In genomic region chr12:29429999-29430698, GRCh38 we compare ENCODE assay signal across 22 cellular contexts. TPM values are rescaled to one million over a fixed set of nuclear protein-coding genes. Genes with fewer than 3 reads are reported as not detected.
DNase-seq lines count a peak whose midpoint lies in the region; ATAC-seq and TF ChIP-seq lines count a peak whose summit lies in the region.
"Had no signal": no experiment of that assay in that cellular context is flagged by ENCODE, and none has a peak within 500 bp of the region (broad histone marks: within the 10 kb centered on the region; RNA-seq: fewer than 3 reads in every experiment).

No MANE protein-coding gene starts in this region.

- 69% methylated on average over 3 of the region's 3 CpGs for WGBS in right cardiac atrium

- peaks cover 0 to 14% of the 10 kb centered on the region in 2 donors for H3K27me3 Mint-ChIP-seq in stimulated activated naive B cell treated with anti-CD40 and anti-IgM and Interleukin-4, amounts not matched to agents 10 μg/mL and 1 μg/mL and 100 μg/mL, for 72 hours

- in situ Hi-C loops in GM13976 (cut with MboI; ENCODE audit: low sequenced_read_pairs, unreplicated experiment): no loop called here

- no peak for TF ChIP-seq CTCF in right atrium auricular region (IDR thresholded peaks at IDR 0.05)
- no peak for TF ChIP-seq CTCF in RWPE2 (IDR thresholded peaks at IDR 0.05; ENCODE audit: poor library complexity, severe bottlenecking)
- no peak for TF ChIP-seq CTCF in GM13976 (IDR thresholded peaks at IDR 0.05; ENCODE audit: borderline replicate concordance, control extremely low read depth, extremely low read depth, insufficient read depth, missing control alignments)

- DNase-seq in right cardiac atrium: peak in 2 of 3 donors; percentile 34 to 43
- DNase-seq in right atrium auricular region (ENCODE audit: low spot score): no peak
- DNase-seq in RWPE2 (ENCODE audit: low spot score): peak; percentile 25
- peak; percentile 12 for DNase-seq in glomerular visceral epithelial cell (ENCODE audit: extremely low spot score)
- no peak for DNase-seq in stimulated activated naive B cell treated with anti-CD40 and anti-IgM and Interleukin-4, amounts not matched to agents 10 μg/mL and 1 μg/mL and 100 μg/mL, for 72 hours
- no peak for DNase-seq in GM13976 (ENCODE audit: low spot score)
- no peak for DNase-seq in stimulated activated effector memory CD8-positive, alpha-beta T cell treated with anti-CD3 and anti-CD28 coated beads, Interleukin-12 subunit alpha, Interleukin-12 subunit beta, amount 100 ng/mL, for 72 hours (ENCODE audit: low spot score in 2 of 2)
- no peak for DNase-seq in inferior parietal cortex (ENCODE audit: extremely low spot score)
- DNase-seq: activated CD4-positive, alpha-beta T cell treated with anti-CD3 and anti-CD28 coated beads, Interleukin-2, amount 10 ng/mL, durations not matched to agents 7 days and 5 days; activated CD8-positive, alpha-beta memory T cell treated with anti-CD3 and anti-CD28 coated beads, Interleukin-2, amount 50 U/mL, for 4 hours; activated naive CD8-positive, alpha-beta T cell treated with anti-CD3 and anti-CD28 coated beads, Interleukin-2, amount 50 U/mL, for 24 hours; CD4-positive, CD25-positive, alpha-beta regulatory T cell; DMS53; gastrocnemius medialis; Karpas-422; left cardiac atrium; NCI-H1105; NCI-H774; psoas muscle had no signal

- H3K27ac Mint-ChIP-seq in stimulated activated naive B cell treated with anti-CD40 and anti-IgM and Interleukin-4, amounts not matched to agents 10 μg/mL and 1 μg/mL and 100 μg/mL, for 72 hours: no peak overlapping the region
- H3K27ac Mint-ChIP-seq in stimulated activated effector memory CD8-positive, alpha-beta T cell treated with anti-CD3 and anti-CD28 coated beads, Interleukin-12 subunit alpha, Interleukin-12 subunit beta, amount 100 ng/mL, for 72 hours: no peak overlapping the region
- H3K27ac Mint-ChIP-seq: activated CD4-positive, alpha-beta T cell treated with anti-CD3 and anti-CD28 coated beads, Interleukin-2, amount 10 ng/mL, durations not matched to agents 7 days and 5 days; activated naive CD8-positive, alpha-beta T cell treated with anti-CD3 and anti-CD28 coated beads, Interleukin-2, amount 50 U/mL, for 24 hours; CD4-positive, CD25-positive, alpha-beta regulatory T cell; mesothelial cell of epicardium; nephron had no signal

- H3K36me3 ChIP-seq in right atrium auricular region: no peaks in the 10 kb centered on the region
- H3K36me3 ChIP-seq in RWPE2 (ENCODE audit: low read depth): no peaks in the 10 kb centered on the region
- H3K36me3 ChIP-seq: gastrocnemius medialis, thoracic aorta had no signal

- ATAC-seq in right cardiac atrium (no peak), RWPE2 (ENCODE audit: low read depth) (peak; percentile 83)
- peak; percentile 31 to 61 for ATAC-seq in stimulated activated naive B cell treated with anti-CD40 and anti-IgM and Interleukin-4, amounts not matched to agents 10 μg/mL and 1 μg/mL and 100 μg/mL, for 72 hours (replicated peaks)
- no peak for ATAC-seq in stimulated activated effector memory CD8-positive, alpha-beta T cell treated with anti-CD3 and anti-CD28 coated beads, Interleukin-12 subunit alpha, Interleukin-12 subunit beta, amount 100 ng/mL, for 72 hours
- ATAC-seq: activated naive CD8-positive, alpha-beta T cell treated with anti-CD3 and anti-CD28 coated beads, Interleukin-2, amount 50 U/mL, for 24 hours; gastrocnemius medialis; left cardiac atrium; psoas muscle had no signal

- H3K4me1 ChIP-seq in right cardiac atrium (ENCODE audit: control insufficient read depth, insufficient read depth, low read length): peaks cover 2% of the 10 kb centered on the region
- no peaks in the 10 kb centered on the region for H3K4me1 ChIP-seq in right atrium auricular region
- H3K4me1 ChIP-seq in RWPE2 (ENCODE audit: insufficient read depth, poor library complexity, severe bottlenecking): peaks cover 14% of the 10 kb centered on the region
- H3K4me1 ChIP-seq: gastrocnemius medialis, psoas muscle had no signal

- H3K4me3 ChIP-seq in right cardiac atrium (ENCODE audit: low read length) (no peak overlapping the region), right atrium auricular region (no peak overlapping the region), RWPE2 (ENCODE audit: severe bottlenecking) (no peak overlapping the region)
- H3K4me3 ChIP-seq: gastrocnemius medialis, psoas muscle, thoracic aorta had no signal

- no peaks in the 10 kb centered on the region for H3K36me3 Mint-ChIP-seq in stimulated activated naive B cell treated with anti-CD40 and anti-IgM and Interleukin-4, amounts not matched to agents 10 μg/mL and 1 μg/mL and 100 μg/mL, for 72 hours
- H3K36me3 Mint-ChIP-seq in stimulated activated effector memory CD8-positive, alpha-beta T cell treated with anti-CD3 and anti-CD28 coated beads, Interleukin-12 subunit alpha, Interleukin-12 subunit beta, amount 100 ng/mL, for 72 hours: no peaks in the 10 kb centered on the region
- H3K36me3 Mint-ChIP-seq: CD4-positive, CD25-positive, alpha-beta regulatory T cell; mesothelial cell of epicardium had no signal

- no peaks in the 10 kb centered on the region for H3K9me3 Mint-ChIP-seq in stimulated activated naive B cell treated with anti-CD40 and anti-IgM and Interleukin-4, amounts not matched to agents 10 μg/mL and 1 μg/mL and 100 μg/mL, for 72 hours
- no peaks in the 10 kb centered on the region for H3K9me3 Mint-ChIP-seq in stimulated activated effector memory CD8-positive, alpha-beta T cell treated with anti-CD3 and anti-CD28 coated beads, Interleukin-12 subunit alpha, Interleukin-12 subunit beta, amount 100 ng/mL, for 72 hours
- H3K9me3 Mint-ChIP-seq: activated CD4-positive, alpha-beta T cell treated with anti-CD3 and anti-CD28 coated beads, Interleukin-2, amount 10 ng/mL, durations not matched to agents 7 days and 5 days; activated naive CD8-positive, alpha-beta T cell treated with anti-CD3 and anti-CD28 coated beads, Interleukin-2, amount 50 U/mL, for 24 hours; CD4-positive, CD25-positive, alpha-beta regulatory T cell; mesothelial cell of epicardium; nephron had no signal

- H3K9me3 ChIP-seq in right cardiac atrium (ENCODE audit: control insufficient read depth, low read length) (no peaks in the 10 kb centered on the region), right atrium auricular region (no peaks in the 10 kb centered on the region), RWPE2 (ENCODE audit: severe bottlenecking) (no peaks in the 10 kb centered on the region)
- H3K9me3 ChIP-seq: gastrocnemius medialis, psoas muscle, thoracic aorta had no signal

- H3K27ac ChIP-seq in right cardiac atrium (ENCODE audit: low read length) (no peak overlapping the region), right atrium auricular region (no peak overlapping the region), RWPE2 (ENCODE audit: poor library complexity, severe bottlenecking) (peak overlapping the region; percentile 21)
- H3K27ac ChIP-seq: gastrocnemius medialis, psoas muscle, thoracic aorta had no signal

- H3K27me3 ChIP-seq in right cardiac atrium (ENCODE audit: control insufficient read depth, insufficient read depth): no peaks in the 10 kb centered on the region
- no peaks in the 10 kb centered on the region for H3K27me3 ChIP-seq in right atrium auricular region
- H3K27me3 ChIP-seq in RWPE2 (ENCODE audit: insufficient read depth, poor library complexity, severe bottlenecking): no peaks in the 10 kb centered on the region
- H3K27me3 ChIP-seq: gastrocnemius medialis had no signal

- H3K4me1 Mint-ChIP-seq in stimulated activated naive B cell treated with anti-CD40 and anti-IgM and Interleukin-4, amounts not matched to agents 10 μg/mL and 1 μg/mL and 100 μg/mL, for 72 hours: peaks cover 8 to 28% of the 10 kb centered on the region in 2 donors
- no peaks in the 10 kb centered on the region for H3K4me1 Mint-ChIP-seq in stimulated activated effector memory CD8-positive, alpha-beta T cell treated with anti-CD3 and anti-CD28 coated beads, Interleukin-12 subunit alpha, Interleukin-12 subunit beta, amount 100 ng/mL, for 72 hours
- H3K4me1 Mint-ChIP-seq: activated CD4-positive, alpha-beta T cell treated with anti-CD3 and anti-CD28 coated beads, Interleukin-2, amount 10 ng/mL, durations not matched to agents 7 days and 5 days; mesothelial cell of epicardium; nephron had no signal

- intact Hi-C loops in right cardiac atrium (cut with DNase I): no loop called here

- H3K4me3 Mint-ChIP-seq in stimulated activated naive B cell treated with anti-CD40 and anti-IgM and Interleukin-4, amounts not matched to agents 10 μg/mL and 1 μg/mL and 100 μg/mL, for 72 hours: no peak overlapping the region
- no peak overlapping the region for H3K4me3 Mint-ChIP-seq in stimulated activated effector memory CD8-positive, alpha-beta T cell treated with anti-CD3 and anti-CD28 coated beads, Interleukin-12 subunit alpha, Interleukin-12 subunit beta, amount 100 ng/mL, for 72 hours
- H3K4me3 Mint-ChIP-seq: activated CD4-positive, alpha-beta T cell treated with anti-CD3 and anti-CD28 coated beads, Interleukin-2, amount 10 ng/mL, durations not matched to agents 7 days and 5 days; activated naive CD8-positive, alpha-beta T cell treated with anti-CD3 and anti-CD28 coated beads, Interleukin-2, amount 50 U/mL, for 24 hours; CD4-positive, CD25-positive, alpha-beta regulatory T cell; mesothelial cell of epicardium; nephron had no signal

RNA-seq across cellular contexts. Expression of gene ERGIC2, which starts 49.2 kb away (rescaled TPM):
- 100 to 1,000 TPM in 2 of 4 donors, 10 to 100 TPM in 2; 83.1 to 111 (median 102) TPM for total RNA-seq in right cardiac atrium
- polyA plus RNA-seq in right cardiac atrium: 78.2 TPM
- 10 to 100 TPM; 59.0 to 73.9 TPM for total RNA-seq in right atrium auricular region

Comparison
In these comparisons a context has a peak if more than half of its experiments do, and no peak if none do; other contexts are left out.
1. DNase-seq: peak in right cardiac atrium (2 of 3), RWPE2 (single experiment) and glomerular visceral epithelial cell (single experiment); none in right atrium auricular region (single experiment), stimulated activated naive B cell treated with anti-CD40 and anti-IgM and Interleukin-4, amounts not matched to agents 10 μg/mL and 1 μg/mL and 100 μg/mL, for 72 hours (single experiment), GM13976 (single experiment), stimulated activated effector memory CD8-positive, alpha-beta T cell treated with anti-CD3 and anti-CD28 coated beads, Interleukin-12 subunit alpha, Interleukin-12 subunit beta, amount 100 ng/mL, for 72 hours (0 of 2) and inferior parietal cortex (single experiment).
2. ATAC-seq: peak in RWPE2 (single experiment) and stimulated activated naive B cell treated with anti-CD40 and anti-IgM and Interleukin-4, amounts not matched to agents 10 μg/mL and 1 μg/mL and 100 μg/mL, for 72 hours (2 of 2); none in right cardiac atrium (0 of 2) and stimulated activated effector memory CD8-positive, alpha-beta T cell treated with anti-CD3 and anti-CD28 coated beads, Interleukin-12 subunit alpha, Interleukin-12 subunit beta, amount 100 ng/mL, for 72 hours (single experiment).